ENCODE assay signal across 1 cellular context in the genomic region with DNA sequence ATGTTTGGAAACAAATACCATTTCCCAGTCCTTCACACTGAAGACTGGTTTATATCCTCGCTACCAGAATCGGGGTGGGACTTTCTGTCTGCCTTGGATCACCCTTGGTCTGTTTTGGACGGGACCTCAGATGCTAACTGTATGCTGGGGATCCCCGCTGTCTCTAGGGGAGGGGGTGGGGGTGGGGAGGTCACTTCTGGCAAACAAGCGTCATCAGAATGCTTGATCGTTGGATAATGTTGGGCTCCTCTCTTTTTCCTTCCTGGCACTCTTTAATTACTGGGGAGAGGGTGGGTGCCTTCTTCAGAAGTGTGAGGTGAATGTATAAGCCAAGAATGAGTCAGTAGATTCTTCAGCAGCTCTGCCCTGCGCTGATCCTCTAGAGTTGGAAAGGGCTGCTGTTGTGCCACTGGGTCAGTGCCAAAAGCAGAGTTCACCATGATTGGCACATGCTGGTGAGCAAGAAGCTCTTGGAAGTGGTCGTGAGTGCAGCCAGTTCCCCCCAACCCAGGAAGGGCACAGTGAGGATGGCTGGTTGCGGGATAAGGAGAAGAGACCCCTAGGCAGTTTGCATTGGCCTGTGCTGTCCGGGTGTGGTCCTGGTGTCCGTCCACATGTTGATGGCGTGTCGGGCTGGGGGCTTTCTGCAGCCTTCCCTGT.
TF ChIP-seq lines count a peak whose summit lies in the region.

No MANE protein-coding gene starts in this region.

TF ChIP-seq in WTC11, 78 proteins besides CTCF, POLR2A, EP300 and RAD21 (continued from another document):
- TF ChIP-seq ZBTB21 (CRISPR knock-in tag; IDR thresholded peaks at IDR 0.05; ENCODE audit: borderline replicate concordance), result no peak
- TF ChIP-seq ZNF671 (CRISPR knock-in tag; IDR thresholded peaks at IDR 0.05), result no peak
